Comparison of ENCODE assay signal across 10 cellular contexts in genomic region chr10:63935705-63936104, GRCh38.
DNase-seq lines count a peak whose midpoint lies in the region; ATAC-seq, FAIRE-seq and TF ChIP-seq lines count a peak whose summit lies in the region.
"Had no signal": no experiment of that assay in that cellular context is flagged by ENCODE, and none has a peak within 500 bp of the region (broad histone marks: within the 10 kb centered on the region; RNA-seq: fewer than 3 reads in every experiment).

No MANE protein-coding gene starts in this region.

- ATAC-seq in A549 (peak in 1 of 2 experiments; percentile 52; a peak in 2 of 6 replicates), HG03135 (IDR thresholded peaks at IDR 0.05; ENCODE audit: unreplicated experiment) (no peak)
- ATAC-seq in activated T-helper 17 cell treated with anti-CD3 and anti-CD28 coated beads, Interleukin-2, amount 50 U/mL, for 72 hours (replicated peaks) = no peak
- ATAC-seq: T-cell had no signal

- H3K4me3 ChIP-seq in A549 = no peak overlapping the region
- no peak overlapping the region for H3K4me3 ChIP-seq in cardiac fibroblast (replicated peaks in 1 of 2; ENCODE audit: low read depth in 2 of 2, low read length in 2 of 2)
- H3K4me3 ChIP-seq: thyroid gland had no signal

- H3K4me3 Mint-ChIP-seq in activated T-helper 17 cell treated with anti-CD3 and anti-CD28 coated beads, Interleukin-2, amount 50 U/mL, for 72 hours = no peak overlapping the region
- H3K4me3 Mint-ChIP-seq: T-cell had no signal

- no peak overlapping the region for H3K27ac Mint-ChIP-seq in activated T-helper 17 cell treated with anti-CD3 and anti-CD28 coated beads, Interleukin-2, amount 50 U/mL, for 72 hours
- H3K27ac Mint-ChIP-seq: T-cell had no signal

- peak; percentile 7 to 13 for DNase-seq in A549 (ENCODE audit: low read depth in 1 of 2, low spot score in 1 of 2)
- no peak for DNase-seq in GM10266 (ENCODE audit: extremely low spot score)
- peak; percentile 1 for DNase-seq in M059J (ENCODE audit: low read depth)
- DNase-seq in cardiac fibroblast (ENCODE audit: low read depth in 2 of 2) = peak; percentile 3 to 5
- DNase-seq in activated CD4-positive, alpha-beta T cell treated with anti-CD3 and anti-CD28 coated beads for 1 hour = no peak
- DNase-seq in stimulated activated CD4-positive, alpha-beta T cell treated with anti-CD3 and anti-CD28 coated beads, Interleukin-15, amount 100 ng/mL, for 24 hours = no peak
- DNase-seq: T-cell, thyroid gland had no signal

- H3K27me3 Mint-ChIP-seq in activated T-helper 17 cell treated with anti-CD3 and anti-CD28 coated beads, Interleukin-2, amount 50 U/mL, for 72 hours = peaks cover 7% of the 10 kb centered on the region

- TF ChIP-seq CTCF in A549 (IDR thresholded peaks at IDR 0.05) = peak; percentile 30; the same call in 2 of the 3 replicates
- peak; percentile 12 for TF ChIP-seq CTCF in GM10266 (IDR thresholded peaks at IDR 0.05; ENCODE audit: control insufficient read depth, insufficient read depth, low read depth, missing control alignments)
- TF ChIP-seq CTCF in cardiac fibroblast (IDR thresholded peaks at IDR 0.05; ENCODE audit: low read depth, low read length) = peak; percentile 10

- no peak for TF ChIP-seq POLR2A in A549 (IDR thresholded peaks at IDR 0.05; ENCODE audit: low read length)

- WGBS in A549 (ENCODE audit: missing lambda C conversion rate) = 6% methylated on average over 2 of the region's 2 CpGs

- no peak; a peak in 1 of 5 replicates for TF ChIP-seq RAD21 in A549 (conservative IDR thresholded peaks at IDR 0.05 in 1 of 2, IDR thresholded peaks at IDR 0.05 in 1 of 2)

- CTCF ChIA-PET in A549 (lab: Yijun Ruan, JAX) = interaction anchor here (0.9 to 1.0 kb wide), 3 partner anchors 9 to 68 kb away, joined by 3 to 4 read pairs (median 3); no protein-coding TSS in a partner anchor

- FAIRE-seq in A549 (lab: Jason Lieb, UNC) = no peak

- H3K9me3 Mint-ChIP-seq in activated T-helper 17 cell treated with anti-CD3 and anti-CD28 coated beads, Interleukin-2, amount 50 U/mL, for 72 hours = no peaks in the 10 kb centered on the region
- H3K9me3 Mint-ChIP-seq: T-cell had no signal

- H3K27ac ChIP-seq in A549 = no peak overlapping the region
- H3K27ac ChIP-seq: thyroid gland had no signal

- no peaks in the 10 kb centered on the region for H3K4me1 Mint-ChIP-seq in activated T-helper 17 cell treated with anti-CD3 and anti-CD28 coated beads, Interleukin-2, amount 50 U/mL, for 72 hours
- H3K4me1 Mint-ChIP-seq: T-cell had no signal

- TF ChIP-seq EP300 in A549 (IDR thresholded peaks at IDR 0.05) = no peak

- no peak overlapping the region for H3K4me2 ChIP-seq in A549

- no peaks in the 10 kb centered on the region for H3K9me3 ChIP-seq in A549
- H3K9me3 ChIP-seq: thyroid gland had no signal

- POLR2A ChIA-PET in A549 (lab: Yijun Ruan, JAX) = no interaction called here

- H3K36me3 Mint-ChIP-seq in activated T-helper 17 cell treated with anti-CD3 and anti-CD28 coated beads, Interleukin-2, amount 50 U/mL, for 72 hours (ENCODE audit: low read depth) = no peaks in the 10 kb centered on the region
- H3K36me3 Mint-ChIP-seq: T-cell had no signal

- no peaks in the 10 kb centered on the region for H3K4me1 ChIP-seq in A549

TF ChIP-seq in A549, 52 proteins besides CTCF, POLR2A, EP300 and RAD21:
- TF ChIP-seq BCL3 (IDR thresholded peaks at IDR 0.05) (no peak), MAX (IDR thresholded peaks at IDR 0.05) (no peak), FOXS1 (CRISPR knock-in tag; IDR thresholded peaks at IDR 0.05) (no peak), ELK1 (IDR thresholded peaks at IDR 0.05; ENCODE audit: low read depth, low read length) (no peak), CHD4 (IDR thresholded peaks at IDR 0.05; ENCODE audit: borderline replicate concordance) (no peak), HOXB13 (CRISPR knock-in tag; IDR thresholded peaks at IDR 0.05; ENCODE audit: low read depth) (no peak), ZNF302 (CRISPR knock-in tag; IDR thresholded peaks at IDR 0.05) (no peak), FOSL2 (IDR thresholded peaks at IDR 0.05) (no peak), FOSL2 (CRISPR knock-in tag; IDR thresholded peaks at IDR 0.05) (no peak), RARB (CRISPR knock-in tag; IDR thresholded peaks at IDR 0.05) (no peak), MAFK (IDR thresholded peaks at IDR 0.05; ENCODE audit: partially characterized antibody) (no peak), ZFP36 (IDR thresholded peaks at IDR 0.05; ENCODE audit: borderline replicate concordance, partially characterized antibody) (no peak), CEBPB (IDR thresholded peaks at IDR 0.05) (no peak), KDM5A (IDR thresholded peaks at IDR 0.05) (no peak), HEYL (CRISPR knock-in tag; IDR thresholded peaks at IDR 0.05) (no peak), FOSB (CRISPR knock-in tag; IDR thresholded peaks at IDR 0.05) (no peak), SREBF2 (IDR thresholded peaks at IDR 0.05) (no peak), ESRRA (IDR thresholded peaks at IDR 0.05; ENCODE audit: borderline replicate concordance, low read length) (no peak), REST (IDR thresholded peaks at IDR 0.05) (no peak), PHF8 (IDR thresholded peaks at IDR 0.05; ENCODE audit: borderline replicate concordance, low read depth) (no peak), ZC3H11A (IDR thresholded peaks at IDR 0.05) (no peak)

Comparison
In these comparisons a context has a peak if more than half of its experiments do, and no peak if none do; other contexts are left out.
1. DNase-seq: peak in A549 (2 of 2), M059J (single experiment) and cardiac fibroblast (2 of 2); none in GM10266 (single experiment), activated CD4-positive, alpha-beta T cell treated with anti-CD3 and anti-CD28 coated beads for 1 hour (single experiment) and stimulated activated CD4-positive, alpha-beta T cell treated with anti-CD3 and anti-CD28 coated beads, Interleukin-15, amount 100 ng/mL, for 24 hours (single experiment).
2. Peak in every context shown above with its lines, with median percentiles within 50 percentile points of each other: CTCF ChIP-seq.